In genomic region chr20:33817411-33817810, GRCh38 we compare ENCODE assay signal across 16 cellular contexts. TPM values are rescaled to one million over a fixed set of nuclear protein-coding genes. Genes with fewer than 3 reads are reported as not detected.
DNase-seq lines count a peak whose midpoint lies in the region; ATAC-seq lines count a peak whose summit lies in the region.
"Had no signal": no experiment of that assay in that cellular context is flagged by ENCODE, and none has a peak within 500 bp of the region (broad histone marks: within the 10 kb centered on the region; RNA-seq: fewer than 3 reads in every experiment).

No MANE protein-coding gene starts in this region.

- H3K27ac Mint-ChIP-seq in activated naive CD8-positive, alpha-beta T cell, result peak overlapping the region; percentile 13
- H3K27ac Mint-ChIP-seq in activated naive CD8-positive, alpha-beta T cell treated with anti-CD3 and anti-CD28 coated beads for 36 hours, result no peak overlapping the region
- peak overlapping the region; percentile 1 for H3K27ac Mint-ChIP-seq in activated naive CD8-positive, alpha-beta T cell treated with anti-CD3 and anti-CD28 coated beads, Interleukin-2, amount 50 U/mL, for 24 hours
- H3K27ac Mint-ChIP-seq in memory B cell, result peak overlapping the region; percentile 30
- no peak overlapping the region for H3K27ac Mint-ChIP-seq in activated CD8-positive, alpha-beta memory T cell treated with anti-CD3 and anti-CD28 coated beads, Interleukin-2, amount 10 ng/mL, durations not matched to agents 7 days and 5 days

- ATAC-seq in activated naive CD8-positive, alpha-beta T cell treated with anti-CD3 and anti-CD28 coated beads, Interleukin-2, amount 50 U/mL, for 24 hours, result no peak
- ATAC-seq in memory B cell (ENCODE audit: low read depth) (no peak), GM19452 (IDR thresholded peaks at IDR 0.05; ENCODE audit: unreplicated experiment) (no peak)
- ATAC-seq in activated CD8-positive, alpha-beta memory T cell treated with anti-CD3 and anti-CD28 coated beads, Interleukin-2, amount 10 ng/mL, durations not matched to agents 7 days and 5 days, result no peak
- ATAC-seq: Panc1 had no signal

- intact Hi-C loops in posterior vena cava (cut with DNase I), result no loop called here

- H3K27me3 Mint-ChIP-seq in activated naive CD8-positive, alpha-beta T cell, result no peaks in the 10 kb centered on the region
- H3K27me3 Mint-ChIP-seq in activated naive CD8-positive, alpha-beta T cell treated with anti-CD3 and anti-CD28 coated beads for 36 hours, result no peaks in the 10 kb centered on the region
- H3K27me3 Mint-ChIP-seq in activated naive CD8-positive, alpha-beta T cell treated with anti-CD3 and anti-CD28 coated beads, Interleukin-2, amount 50 U/mL, for 24 hours, result no peaks in the 10 kb centered on the region
- H3K27me3 Mint-ChIP-seq in memory B cell, result no peaks in the 10 kb centered on the region
- no peaks in the 10 kb centered on the region for H3K27me3 Mint-ChIP-seq in activated CD8-positive, alpha-beta memory T cell treated with anti-CD3 and anti-CD28 coated beads, Interleukin-2, amount 10 ng/mL, durations not matched to agents 7 days and 5 days

- no peak overlapping the region for H3K4me3 Mint-ChIP-seq in activated naive CD8-positive, alpha-beta T cell
- H3K4me3 Mint-ChIP-seq in activated naive CD8-positive, alpha-beta T cell treated with anti-CD3 and anti-CD28 coated beads for 36 hours, result no peak overlapping the region
- no peak overlapping the region for H3K4me3 Mint-ChIP-seq in activated naive CD8-positive, alpha-beta T cell treated with anti-CD3 and anti-CD28 coated beads, Interleukin-2, amount 50 U/mL, for 24 hours
- H3K4me3 Mint-ChIP-seq in memory B cell, result no peak overlapping the region
- H3K4me3 Mint-ChIP-seq in activated CD8-positive, alpha-beta memory T cell treated with anti-CD3 and anti-CD28 coated beads, Interleukin-2, amount 10 ng/mL, durations not matched to agents 7 days and 5 days, result no peak overlapping the region

- peaks cover 9% of the 10 kb centered on the region for H3K36me3 Mint-ChIP-seq in activated naive CD8-positive, alpha-beta T cell
- peaks cover 36% of the 10 kb centered on the region for H3K36me3 Mint-ChIP-seq in activated naive CD8-positive, alpha-beta T cell treated with anti-CD3 and anti-CD28 coated beads for 36 hours
- peaks cover 24% of the 10 kb centered on the region for H3K36me3 Mint-ChIP-seq in activated naive CD8-positive, alpha-beta T cell treated with anti-CD3 and anti-CD28 coated beads, Interleukin-2, amount 50 U/mL, for 24 hours (ENCODE audit: low read depth)
- H3K36me3 Mint-ChIP-seq in memory B cell, result peaks cover 20% of the 10 kb centered on the region
- peaks cover 17% of the 10 kb centered on the region for H3K36me3 Mint-ChIP-seq in activated CD8-positive, alpha-beta memory T cell treated with anti-CD3 and anti-CD28 coated beads, Interleukin-2, amount 10 ng/mL, durations not matched to agents 7 days and 5 days

- no peaks in the 10 kb centered on the region for H3K9me3 Mint-ChIP-seq in activated naive CD8-positive, alpha-beta T cell (ENCODE audit: low read depth)
- H3K9me3 Mint-ChIP-seq in activated naive CD8-positive, alpha-beta T cell treated with anti-CD3 and anti-CD28 coated beads for 36 hours, result no peaks in the 10 kb centered on the region
- H3K9me3 Mint-ChIP-seq in activated naive CD8-positive, alpha-beta T cell treated with anti-CD3 and anti-CD28 coated beads, Interleukin-2, amount 50 U/mL, for 24 hours, result no peaks in the 10 kb centered on the region
- H3K9me3 Mint-ChIP-seq in memory B cell, result no peaks in the 10 kb centered on the region
- no peaks in the 10 kb centered on the region for H3K9me3 Mint-ChIP-seq in activated CD8-positive, alpha-beta memory T cell treated with anti-CD3 and anti-CD28 coated beads, Interleukin-2, amount 10 ng/mL, durations not matched to agents 7 days and 5 days (ENCODE audit: low read depth)

- peaks cover 80% of the 10 kb centered on the region for H3K4me1 Mint-ChIP-seq in activated naive CD8-positive, alpha-beta T cell (ENCODE audit: low read depth)
- peaks cover 65% of the 10 kb centered on the region for H3K4me1 Mint-ChIP-seq in activated naive CD8-positive, alpha-beta T cell treated with anti-CD3 and anti-CD28 coated beads for 36 hours
- peaks cover 87% of the 10 kb centered on the region for H3K4me1 Mint-ChIP-seq in activated naive CD8-positive, alpha-beta T cell treated with anti-CD3 and anti-CD28 coated beads, Interleukin-2, amount 50 U/mL, for 24 hours
- peaks cover 56% of the 10 kb centered on the region for H3K4me1 Mint-ChIP-seq in memory B cell
- H3K4me1 Mint-ChIP-seq in activated CD8-positive, alpha-beta memory T cell treated with anti-CD3 and anti-CD28 coated beads, Interleukin-2, amount 10 ng/mL, durations not matched to agents 7 days and 5 days, result peaks cover 49% of the 10 kb centered on the region

- CTCF ChIA-PET in activated CD8-positive, alpha-beta memory T cell treated with anti-CD3 and anti-CD28 coated beads, Interleukin-2, amount 10 ng/mL, durations not matched to agents 7 days and 5 days (lab: Charles Lee), result no interaction called here

- DNase-seq in activated naive CD8-positive, alpha-beta T cell treated with anti-CD3 and anti-CD28 coated beads for 36 hours, result no peak
- DNase-seq in activated naive CD8-positive, alpha-beta T cell treated with anti-CD3 and anti-CD28 coated beads, Interleukin-2, amount 50 U/mL, for 24 hours, result no peak
- no peak for DNase-seq in memory B cell (ENCODE audit: low spot score in 2 of 2)
- DNase-seq in activated CD8-positive, alpha-beta memory T cell treated with anti-CD3 and anti-CD28 coated beads, Interleukin-2, amount 10 ng/mL, durations not matched to agents 7 days and 5 days, result no peak
- DNase-seq in SHP77 (lab: John Stamatoyannopoulos, UW), result no peak
- no peak for DNase-seq in posterior vena cava (ENCODE audit: low spot score)
- DNase-seq: COR-L47, GF-D8, KG1, NCI-H1092, NCI-H146, NCI-H2081, NCI-H524 had no signal

RNA-seq across cellular contexts. Expression of gene CHMP4B, which starts 6.3 kb away (rescaled TPM):
- 10 to 100 TPM; 90.6 to 95.5 TPM for total RNA-seq in activated naive CD8-positive, alpha-beta T cell treated with anti-CD3 and anti-CD28 coated beads for 36 hours
- total RNA-seq in activated CD8-positive, alpha-beta memory T cell treated with anti-CD3 and anti-CD28 coated beads, Interleukin-2, amount 10 ng/mL, durations not matched to agents 7 days and 5 days, result 10 to 100 TPM; 79.4 to 81.9 TPM
- total RNA-seq in posterior vena cava, result 100 to 1,000 TPM in 1 of 2 donors, 10 to 100 TPM in 1; 79.2 to 104 TPM

Comparison
In these comparisons a context has a peak if more than half of its experiments do, and no peak if none do; other contexts are left out.
1. H3K27ac Mint-ChIP-seq: peak in activated naive CD8-positive, alpha-beta T cell (single experiment), activated naive CD8-positive, alpha-beta T cell treated with anti-CD3 and anti-CD28 coated beads, Interleukin-2, amount 50 U/mL, for 24 hours (single experiment) and memory B cell (single experiment); none in activated naive CD8-positive, alpha-beta T cell treated with anti-CD3 and anti-CD28 coated beads for 36 hours (single experiment) and activated CD8-positive, alpha-beta memory T cell treated with anti-CD3 and anti-CD28 coated beads, Interleukin-2, amount 10 ng/mL, durations not matched to agents 7 days and 5 days (single experiment).